In the genomic region with DNA sequence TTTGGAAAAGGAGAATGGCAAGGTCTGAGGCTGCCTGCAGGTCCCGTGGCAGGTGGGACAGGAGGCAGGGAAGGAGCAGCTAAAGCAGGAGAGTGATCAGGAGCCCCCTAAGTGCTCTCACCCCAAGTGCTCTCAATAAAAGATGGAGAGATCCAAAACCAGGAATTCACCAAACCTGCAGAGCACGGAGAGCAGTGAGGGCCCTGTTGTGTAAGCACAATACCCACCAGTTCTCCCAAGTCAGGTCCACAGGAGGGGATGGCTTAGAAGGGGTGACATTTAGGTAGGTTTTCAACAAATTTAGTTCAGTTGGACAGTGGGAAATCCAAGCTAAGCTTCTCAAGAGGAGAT, we compare ENCODE assay signal across 12 cellular contexts. TPM values are rescaled to one million over a fixed set of nuclear protein-coding genes. Genes with fewer than 3 reads are reported as not detected.
DNase-seq lines count a peak whose midpoint lies in the region; ATAC-seq and TF ChIP-seq lines count a peak whose summit lies in the region.
"Had no signal": no experiment of that assay in that cellular context is flagged by ENCODE, and none has a peak within 500 bp of the region (broad histone marks: within the 10 kb centered on the region; RNA-seq: fewer than 3 reads in every experiment).

No MANE protein-coding gene starts in this region.

- H3K4me1 Mint-ChIP-seq in endodermal cell = peaks cover 45% of the 10 kb centered on the region
- peaks cover 77% of the 10 kb centered on the region for H3K4me1 Mint-ChIP-seq in nephron
- H3K4me1 Mint-ChIP-seq in activated naive CD4-positive, alpha-beta T cell treated with anti-CD3 and anti-CD28 coated beads, Interleukin-2, amount 10 ng/mL, durations not matched to agents 7 days and 5 days = peaks cover 17% of the 10 kb centered on the region
- H3K4me1 Mint-ChIP-seq in CD4-positive, alpha-beta memory T cell = peaks cover 23 to 51% (median 30%) of the 10 kb centered on the region in 4 donors

- H3K27ac Mint-ChIP-seq in endodermal cell (peak overlapping the region; percentile 88), nephron (peak overlapping the region; percentile 87 to 97 (median 89))
- H3K27ac Mint-ChIP-seq in activated naive CD4-positive, alpha-beta T cell treated with anti-CD3 and anti-CD28 coated beads, Interleukin-2, amount 10 ng/mL, durations not matched to agents 7 days and 5 days = no peak overlapping the region
- H3K27ac Mint-ChIP-seq in CD4-positive, alpha-beta memory T cell = no peak overlapping the region
- H3K27ac Mint-ChIP-seq: activated B cell treated with CpG ODN at 0.5 μM for 24 hours; stimulated activated naive CD8-positive, alpha-beta T cell treated with anti-CD3 and anti-CD28 coated beads, Interleukin-15, amount 100 ng/mL, for 72 hours had no signal

- peak overlapping the region; percentile 43 for H3K4me3 ChIP-seq in left ventricle myocardium inferior
- H3K4me3 ChIP-seq in endodermal cell (ENCODE audit: low read length) = no peak overlapping the region
- H3K4me3 ChIP-seq in CD4-positive, alpha-beta memory T cell (ENCODE audit: low read length in 2 of 2) = no peak overlapping the region

- H3K9me3 ChIP-seq in left ventricle myocardium inferior (replicated peaks) (no peaks in the 10 kb centered on the region), endodermal cell (ENCODE audit: control insufficient read depth, low read length) (no peaks in the 10 kb centered on the region)
- H3K9me3 ChIP-seq in CD4-positive, alpha-beta memory T cell (ENCODE audit: control insufficient read depth in 1 of 2, low read length in 2 of 2) = no peaks in the 10 kb centered on the region

- TF ChIP-seq CTCF in left ventricle myocardium inferior (IDR thresholded peaks at IDR 0.05; ENCODE audit: borderline replicate concordance) = no peak
- no peak for TF ChIP-seq CTCF in endodermal cell (conservative IDR thresholded peaks at IDR 0.05)
- no peak for TF ChIP-seq CTCF in nephron (IDR thresholded peaks at IDR 0.05; ENCODE audit: unreplicated experiment in 3 of 3)

- ATAC-seq in Right ventricle myocardium inferior = no peak
- ATAC-seq: stimulated activated naive CD8-positive, alpha-beta T cell treated with anti-CD3 and anti-CD28 coated beads, Interleukin-15, amount 100 ng/mL, for 72 hours had no signal

- no peak for DNase-seq in left ventricle myocardium inferior
- DNase-seq in Right ventricle myocardium inferior (ENCODE audit: missing footprints) = no peak
- DNase-seq in endodermal cell = no peak
- no peak for DNase-seq in activated naive CD4-positive, alpha-beta T cell treated with anti-CD3 and anti-CD28 coated beads, Interleukin-2, amount 10 ng/mL, durations not matched to agents 7 days and 5 days
- DNase-seq in GM19238 (ENCODE audit: insufficient read length, low spot score) = no peak
- no peak for DNase-seq in CD4-positive, alpha-beta memory T cell
- no peak for DNase-seq in CD1c-positive myeloid dendritic cell (ENCODE audit: extremely low spot score)
- DNase-seq: activated B cell treated with CpG ODN at 0.5 μM for 24 hours; occipital lobe; stimulated activated CD4-positive, alpha-beta T cell treated with anti-CD3 and anti-CD28 coated beads, Interleukin-2, amount 100 ng/mL, for 48 hours; stimulated activated naive CD8-positive, alpha-beta T cell treated with anti-CD3 and anti-CD28 coated beads, Interleukin-15, amount 100 ng/mL, for 72 hours had no signal

- H3K4me1 ChIP-seq in left ventricle myocardium inferior = peaks cover 90% of the 10 kb centered on the region
- H3K4me1 ChIP-seq in endodermal cell (ENCODE audit: control insufficient read depth, insufficient read depth, low read length) = peaks cover 16% of the 10 kb centered on the region
- peaks cover 20% of the 10 kb centered on the region for H3K4me1 ChIP-seq in CD4-positive, alpha-beta memory T cell (ENCODE audit: insufficient read depth, low read length)

- intact Hi-C loops in left ventricle myocardium inferior (cut with micrococcal nuclease) = no loop called here
- intact Hi-C loops in Right ventricle myocardium inferior (cut with DNase I) = loop anchor here (5.0 kb wide), 2 partner anchors 39 to 86 kb away; partner anchors contain the start of gene GNA12
- intact Hi-C loops in CD4-positive, alpha-beta memory T cell (cut with micrococcal nuclease) = no loop called here

- H3K27me3 Mint-ChIP-seq in endodermal cell (ENCODE audit: insufficient read depth) (no peaks in the 10 kb centered on the region), nephron (ENCODE audit: low read depth) (no peaks in the 10 kb centered on the region)
- H3K27me3 Mint-ChIP-seq in activated naive CD4-positive, alpha-beta T cell treated with anti-CD3 and anti-CD28 coated beads, Interleukin-2, amount 10 ng/mL, durations not matched to agents 7 days and 5 days = peaks cover 7% of the 10 kb centered on the region
- H3K27me3 Mint-ChIP-seq in CD4-positive, alpha-beta memory T cell = no peaks in the 10 kb centered on the region
- H3K27me3 Mint-ChIP-seq: activated B cell treated with CpG ODN at 0.5 μM for 24 hours; stimulated activated naive CD8-positive, alpha-beta T cell treated with anti-CD3 and anti-CD28 coated beads, Interleukin-15, amount 100 ng/mL, for 72 hours had no signal

- H3K27me3 ChIP-seq in left ventricle myocardium inferior (ENCODE audit: low read depth) = no peaks in the 10 kb centered on the region
- H3K27me3 ChIP-seq in endodermal cell (ENCODE audit: control insufficient read depth, insufficient read depth, low read length, poor library complexity, severe bottlenecking) = no peaks in the 10 kb centered on the region
- no peaks in the 10 kb centered on the region for H3K27me3 ChIP-seq in CD4-positive, alpha-beta memory T cell (ENCODE audit: insufficient read depth, low read length)

- POLR2A ChIA-PET in CD4-positive, alpha-beta memory T cell (lab: Charles Lee; ENCODE audit: partially characterized antibody) = no interaction called here

- CTCF ChIA-PET in activated naive CD4-positive, alpha-beta T cell treated with anti-CD3 and anti-CD28 coated beads, Interleukin-2, amount 10 ng/mL, durations not matched to agents 7 days and 5 days (lab: Charles Lee) = no interaction called here
- CTCF ChIA-PET in CD4-positive, alpha-beta memory T cell (lab: Charles Lee; ENCODE audit: partially characterized antibody) = no interaction called here

- H3K27ac ChIP-seq in left ventricle myocardium inferior (replicated peaks) (peak overlapping the region; percentile 86), endodermal cell (ENCODE audit: low read depth, low read length) (no peak overlapping the region)
- H3K27ac ChIP-seq in CD4-positive, alpha-beta memory T cell (ENCODE audit: low read depth, low read length) = no peak overlapping the region

- peak overlapping the region; percentile 38 for H3K4me3 Mint-ChIP-seq in endodermal cell
- H3K4me3 Mint-ChIP-seq in nephron = peak overlapping the region in 1 of 3 experiments; percentile 28
- no peak overlapping the region for H3K4me3 Mint-ChIP-seq in activated naive CD4-positive, alpha-beta T cell treated with anti-CD3 and anti-CD28 coated beads, Interleukin-2, amount 10 ng/mL, durations not matched to agents 7 days and 5 days
- H3K4me3 Mint-ChIP-seq in CD4-positive, alpha-beta memory T cell = no peak overlapping the region
- H3K4me3 Mint-ChIP-seq: activated B cell treated with CpG ODN at 0.5 μM for 24 hours; stimulated activated naive CD8-positive, alpha-beta T cell treated with anti-CD3 and anti-CD28 coated beads, Interleukin-15, amount 100 ng/mL, for 72 hours had no signal

- H3K36me3 Mint-ChIP-seq in endodermal cell (ENCODE audit: low read depth) (no peaks in the 10 kb centered on the region), nephron (ENCODE audit: low read depth) (peaks cover 9% of the 10 kb centered on the region)
- H3K36me3 Mint-ChIP-seq in activated naive CD4-positive, alpha-beta T cell treated with anti-CD3 and anti-CD28 coated beads, Interleukin-2, amount 10 ng/mL, durations not matched to agents 7 days and 5 days = peaks cover 2% of the 10 kb centered on the region
- no peaks in the 10 kb centered on the region for H3K36me3 Mint-ChIP-seq in CD4-positive, alpha-beta memory T cell

- H3K36me3 ChIP-seq in left ventricle myocardium inferior (no peaks in the 10 kb centered on the region), endodermal cell (ENCODE audit: control insufficient read depth, insufficient read depth, low read length) (no peaks in the 10 kb centered on the region)
- H3K36me3 ChIP-seq in CD4-positive, alpha-beta memory T cell (ENCODE audit: insufficient read depth, low read length) = no peaks in the 10 kb centered on the region

- no peak overlapping the region for H3K9ac ChIP-seq in endodermal cell (ENCODE audit: extremely low read depth, low read length, poor library complexity, severe bottlenecking)

- no peaks in the 10 kb centered on the region for H3K9me3 Mint-ChIP-seq in endodermal cell
- H3K9me3 Mint-ChIP-seq in nephron = no peaks in the 10 kb centered on the region
- no peaks in the 10 kb centered on the region for H3K9me3 Mint-ChIP-seq in activated naive CD4-positive, alpha-beta T cell treated with anti-CD3 and anti-CD28 coated beads, Interleukin-2, amount 10 ng/mL, durations not matched to agents 7 days and 5 days
- no peaks in the 10 kb centered on the region for H3K9me3 Mint-ChIP-seq in CD4-positive, alpha-beta memory T cell
- H3K9me3 Mint-ChIP-seq: activated B cell treated with CpG ODN at 0.5 μM for 24 hours; stimulated activated naive CD8-positive, alpha-beta T cell treated with anti-CD3 and anti-CD28 coated beads, Interleukin-15, amount 100 ng/mL, for 72 hours had no signal

- WGBS in endodermal cell (ENCODE audit: insufficient coverage in 1 of 2, insufficient read length in 1 of 2), 2 experiments = 81 to 83% methylated on average over 2 of the region's 2 CpGs

RNA-seq across cellular contexts. Expression of gene GNA12, which starts 40.8 kb away (rescaled TPM):
- total RNA-seq in left ventricle myocardium inferior (43.0 TPM), Right ventricle myocardium inferior (40.8 TPM), endodermal cell (10 to 100 TPM; 55.0 to 64.7 TPM)
- polyA plus RNA-seq in endodermal cell (2013, experiment 1 of 2) = 45.7 TPM
- polyA plus RNA-seq in endodermal cell (2013, experiment 2 of 2) = 44.9 TPM
- 10 to 100 TPM; 14.9 to 16.6 TPM for total RNA-seq in CD4-positive, alpha-beta memory T cell
- polyA plus RNA-seq in CD4-positive, alpha-beta memory T cell = 10 to 100 TPM in 1 of 2 donors, 1 to 10 TPM in 1; 4.4 to 10.2 TPM

Comparison
In these comparisons a context has a peak if more than half of its experiments do, and no peak if none do; other contexts are left out.
1. H3K27ac Mint-ChIP-seq: peak in endodermal cell (single experiment) and nephron (3 of 3); none in activated naive CD4-positive, alpha-beta T cell treated with anti-CD3 and anti-CD28 coated beads, Interleukin-2, amount 10 ng/mL, durations not matched to agents 7 days and 5 days (single experiment) and CD4-positive, alpha-beta memory T cell (0 of 7).